In the genomic region with DNA sequence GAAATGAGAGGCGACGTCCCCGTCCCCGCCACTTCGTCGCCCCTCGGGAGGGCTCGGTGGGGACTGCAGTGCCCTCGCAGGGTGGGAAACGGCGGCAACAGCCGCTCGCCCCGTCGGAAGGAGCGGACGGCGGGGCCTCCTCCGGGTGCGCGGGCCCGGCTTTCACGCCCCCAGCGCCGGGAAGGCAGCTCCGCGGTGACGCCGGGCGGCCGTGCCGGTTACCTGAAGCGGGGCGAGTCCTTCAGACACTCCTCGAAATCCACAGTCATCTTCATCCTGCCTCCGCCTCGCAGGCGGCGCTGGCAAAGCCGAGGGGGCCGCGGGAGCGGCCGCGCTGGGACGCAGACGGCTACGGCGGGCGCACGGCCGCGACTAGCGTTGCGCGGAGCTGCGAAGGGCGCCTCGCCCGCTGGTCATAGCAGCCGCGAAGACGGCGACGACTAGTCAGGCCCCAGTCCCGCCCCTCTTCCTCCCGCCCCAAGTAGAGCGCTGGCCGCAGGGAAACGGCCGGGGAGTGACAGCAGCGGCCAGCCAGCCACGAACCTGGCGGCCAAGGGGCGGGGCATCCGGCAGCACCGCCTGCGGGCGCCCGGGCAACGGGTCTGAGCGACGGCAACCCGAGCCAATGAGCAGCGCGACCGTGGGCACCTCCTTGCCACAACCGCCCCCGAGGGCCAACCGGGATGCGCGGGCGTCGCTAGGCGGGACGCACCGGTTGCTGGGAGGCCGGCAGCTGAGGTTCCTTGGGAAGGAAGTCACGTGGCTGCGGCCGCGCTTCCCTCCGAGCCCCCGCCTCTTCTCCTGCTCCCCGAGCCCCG, we compare ENCODE assay signal across 8 cellular contexts. TPM values are rescaled to one million over a fixed set of nuclear protein-coding genes. Genes with fewer than 3 reads are reported as not detected.
DNase-seq lines count a peak whose midpoint lies in the region; ATAC-seq, FAIRE-seq and TF ChIP-seq lines count a peak whose summit lies in the region.

ACAP2 (minus strand) TSS at position 448 of the 818 bp plus-strand sequence; CDS start at position 275, 173 bp downstream.

- FAIRE-seq in D721Med (lab: Jason Lieb, UNC) (no peak), endothelial cell of umbilical vein (lab: Jason Lieb, UNC) (peak; percentile 96)

- dilution Hi-C loops in endothelial cell of umbilical vein (cut with MboI; ENCODE audit: extremely low pct_ligation_motif_present, low sequenced_read_pairs) = no loop called here

- TF ChIP-seq CTCF in D721Med (IDR thresholded peaks at IDR 0.05; ENCODE audit: insufficient read depth, missing control alignments) (no peak), OCI-LY7 (conservative IDR thresholded peaks at IDR 0.05; ENCODE audit: low read length) (no peak; the same call in 1 of the 2 replicates), endothelial cell of umbilical vein (IDR thresholded peaks at IDR 0.05; ENCODE audit: extremely low read depth in 1 of 2, insufficient read depth in 1 of 2, low read depth in 1 of 2, low read length in 2 of 2) (no peak)

- H3K9me3 ChIP-seq in OCI-LY7 (ENCODE audit: low read length) (no peaks in the 10 kb centered on the region), endothelial cell of umbilical vein (replicated peaks; ENCODE audit: control insufficient read depth, insufficient read depth, low read length) (no peaks in the 10 kb centered on the region)

- H3K79me2 ChIP-seq in OCI-LY7 (ENCODE audit: insufficient read depth, low read depth, low read length) (peaks cover 43% of the 10 kb centered on the region), endothelial cell of umbilical vein (ENCODE audit: control insufficient read depth, insufficient read depth, low read length) (peaks cover 45% of the 10 kb centered on the region)

- DNase-seq in D721Med (ENCODE audit: insufficient read length, low spot score) (peak; percentile 95), HuH-7.5 (ENCODE audit: low spot score) (peak; percentile 96), OCI-LY7 (ENCODE audit: low spot score) (peak; percentile 99), activated T-cell treated with anti-CD3 and anti-CD28 coated beads for 1 hour (ENCODE audit: low read depth) (peak; percentile 98), endothelial cell of umbilical vein (ENCODE audit: low read depth, low spot score) (peak; percentile 100), middle frontal gyrus (ENCODE audit: extremely low spot score, low spot score) (peak; percentile 99)
- peak; percentile 99 for DNase-seq in stimulated activated CD8-positive, alpha-beta memory T cell treated with anti-CD3 and anti-CD28 coated beads, Interleukin-2, amount 100 ng/mL, for 48 hours (ENCODE audit: low read depth in 2 of 2)

- H3K27ac ChIP-seq in OCI-LY7 (ENCODE audit: low read depth, low read length, poor library complexity, severe bottlenecking) (peak within 1 kb of the TSS; percentile 85), endothelial cell of umbilical vein (ENCODE audit: insufficient read depth, low read depth, low read length) (peak within 1 kb of the TSS; percentile 63)

- H3K4me2 ChIP-seq in OCI-LY7 (ENCODE audit: low read length) (peak within 1 kb of the TSS; percentile 92), endothelial cell of umbilical vein (ENCODE audit: insufficient read depth, low read length) (peak within 1 kb of the TSS; percentile 83)

- peak; percentile 94 for ATAC-seq in GM21526 (IDR thresholded peaks at IDR 0.05; ENCODE audit: low FRiP score, unreplicated experiment)

- peaks cover 18% of the 10 kb centered on the region for H4K20me1 ChIP-seq in OCI-LY7 (ENCODE audit: insufficient read depth, low read length)
- H4K20me1 ChIP-seq in endothelial cell of umbilical vein (replicated peaks; ENCODE audit: control insufficient read depth, extremely low read depth, insufficient read depth, low read length) = peaks cover 3% of the 10 kb centered on the region

- H3K4me3 ChIP-seq in OCI-LY7 (ENCODE audit: low read depth, low read length, poor library complexity, severe bottlenecking) = peak within 1 kb of the TSS; percentile 79
- peak within 1 kb of the TSS; percentile 70 to 88 (median 81) for H3K4me3 ChIP-seq in endothelial cell of umbilical vein (replicated peaks in 1 of 3; ENCODE audit: insufficient read depth in 1 of 3, low read depth in 1 of 3, low read length in 3 of 3)

- peak within 1 kb of the TSS; percentile 95 for H2AFZ ChIP-seq in OCI-LY7 (ENCODE audit: low read length)
- H2AFZ ChIP-seq in endothelial cell of umbilical vein (ENCODE audit: low read depth, low read length) = peak within 1 kb of the TSS; percentile 79

- POLR2A ChIA-PET in OCI-LY7 (lab: Charles Lee) = interaction anchor here (0.6 to 1.7 kb wide), 7 partner anchors 10 to 172 kb away, joined by 3 to 7 read pairs (median 3); no protein-coding TSS in a partner anchor
- POLR2A ChIA-PET in endothelial cell of umbilical vein (lab: Charles Lee) = interaction anchor here (0.6 to 1.5 kb wide), 4 partner anchors 52 to 1101 kb away, joined by 3 to 7 read pairs (median 4); partner anchors contain the start of genes PPP1R2 and XXYLT1

- peak within 1 kb of the TSS; percentile 91 for H3K9ac ChIP-seq in endothelial cell of umbilical vein (replicated peaks; ENCODE audit: extremely low read depth, insufficient read depth, low read length)

- H3K27me3 ChIP-seq in endothelial cell of umbilical vein (ENCODE audit: control insufficient read depth in 2 of 2, insufficient read depth in 2 of 2, low read length in 2 of 2) = no peaks in the 10 kb centered on the region

- intact Hi-C loops in OCI-LY7 (cut with micrococcal nuclease; ENCODE audit: unreplicated experiment) (loop anchor here (1.0 to 5.0 kb wide), 4 partner anchors 96 to 756 kb away; partner anchors contain the start of gene XXYLT1), endothelial cell of umbilical vein (cut with micrococcal nuclease) (loop anchor here (1.0 to 10.0 kb wide), 7 partner anchors 82 to 1300 kb away; partner anchors contain the start of genes LSG1, PPP1R2 and XXYLT1)

- H3K36me3 ChIP-seq in OCI-LY7 (ENCODE audit: insufficient read depth, low read length) (peaks cover 3% of the 10 kb centered on the region; the same call in 1 of the 2 replicates), endothelial cell of umbilical vein (ENCODE audit: control insufficient read depth in 2 of 2, extremely low read depth in 1 of 2, insufficient read depth in 2 of 2, low read length in 2 of 2) (no peaks in the 10 kb centered on the region)

- peak; percentile 93 for TF ChIP-seq POLR2A in endothelial cell of umbilical vein (IDR thresholded peaks at IDR 0.05; ENCODE audit: low read depth, low read length)

- CTCF ChIA-PET in OCI-LY7 (lab: Charles Lee; ENCODE audit: unreplicated experiment) = interaction anchor here (0.6 kb wide), 1 partner anchor 1339 kb away, joined by 3 read pairs; no protein-coding TSS in a partner anchor
- CTCF ChIA-PET in endothelial cell of umbilical vein (lab: Charles Lee) = interaction anchor here (1.0 to 4.1 kb wide), 4 partner anchors 32 to 171 kb away, joined by 3 to 35 read pairs (median 4); partner anchors contain the start of gene XXYLT1

- no TSS peak for BruUV-seq in OCI-LY7 (replicated peaks; lab: Mats Ljungman, UMichigan)
- BruUV-seq in endothelial cell of umbilical vein (replicated peaks; lab: Mats Ljungman, UMichigan) = no TSS peak

- H3K4me1 ChIP-seq in OCI-LY7 (ENCODE audit: insufficient read depth, low read length, poor library complexity, severe bottlenecking) (peaks cover 57% of the 10 kb centered on the region), endothelial cell of umbilical vein (ENCODE audit: control insufficient read depth, extremely low read depth, insufficient read depth, low read length) (peaks cover 15% of the 10 kb centered on the region)

- H3K9me1 ChIP-seq in endothelial cell of umbilical vein (replicated peaks; ENCODE audit: control insufficient read depth, extremely low read depth, insufficient read depth, low read length) = no peaks in the 10 kb centered on the region

- H3K9me2 ChIP-seq in OCI-LY7 (ENCODE audit: insufficient read depth, low read length) = no peaks in the 10 kb centered on the region

TF ChIP-seq in endothelial cell of umbilical vein, 7 proteins besides CTCF, POLR2A, EP300 and RAD21:
- TF ChIP-seq MAX (IDR thresholded peaks at IDR 0.05; ENCODE audit: insufficient read depth, insufficient read length) (peak; percentile 90), FOS (IDR thresholded peaks at IDR 0.05; ENCODE audit: borderline replicate concordance, insufficient read depth, low read length) (no peak), MYC (IDR thresholded peaks at IDR 0.05; ENCODE audit: low read depth, low read length) (no peak), GATA2 (IDR thresholded peaks at IDR 0.05; ENCODE audit: insufficient read depth, insufficient read length, low read depth, low read length) (no peak), JUN (IDR thresholded peaks at IDR 0.05; ENCODE audit: borderline replicate concordance, insufficient read depth, insufficient read length, low read depth) (no peak), POLR2AphosphoS5 (IDR thresholded peaks at IDR 0.05; ENCODE audit: insufficient read depth, low read depth, low read length) (peak; percentile 89), EZH2 (IDR thresholded peaks at IDR 0.05; ENCODE audit: borderline replicate concordance, low read depth, low read length, severe bottlenecking) (no peak)

RNA-seq across cellular contexts. Expression of gene ACAP2, which starts in this region (rescaled TPM):
- total RNA-seq in OCI-LY7 (2014; rRNA removed; shearing (Covaris generic)) = 43.9 and 60.8 TPM in 2 replicates
- 71.1 and 80.7 TPM in 2 replicates for total RNA-seq in OCI-LY7 (2022)
- 34.4 and 36.9 TPM in 2 replicates for total RNA-seq in endothelial cell of umbilical vein
- 5.5 and 13.6 TPM in 2 replicates for polyA plus RNA-seq in endothelial cell of umbilical vein
- 6.5 and 7.3 TPM in 2 replicates for polyA plus RNA-seq in endothelial cell of umbilical vein (2011; cell fraction: cytosol; rRNA removed)
- polyA plus RNA-seq in endothelial cell of umbilical vein (2011; cell fraction: nucleus; rRNA removed) = 18.7 and 26.1 TPM in 2 replicates
- polyA plus RNA-seq in endothelial cell of umbilical vein (2012) = 13.8 and 15.3 TPM in 2 replicates
- 35.8 and 43.6 TPM in 2 replicates for polyA minus RNA-seq in endothelial cell of umbilical vein
- 31.0 TPM for polyA minus RNA-seq in endothelial cell of umbilical vein (2011; cell fraction: cytosol; rRNA and poly(A)+ RNA removed)
- polyA minus RNA-seq in endothelial cell of umbilical vein (2011; cell fraction: nucleus; rRNA and poly(A)+ RNA removed) = 55.7 and 70.0 TPM in 2 replicates

Comparison
In these comparisons a context has a peak if more than half of its experiments do, and no peak if none do; other contexts are left out.
1. Peak in every context shown above with its lines: DNase-seq, ATAC-seq, H3K4me3 ChIP-seq and H3K27ac ChIP-seq.